In genomic region chr15:79680721-79681120, GRCh38 we compare ENCODE assay signal across 1 cellular context.
TF ChIP-seq lines count a peak whose summit lies in the region.

No MANE protein-coding gene starts in this region.

TF ChIP-seq in GM23338, 12 proteins besides CTCF, POLR2A, EP300 and RAD21 (continued from another document):
- TF ChIP-seq, protein P1, sequence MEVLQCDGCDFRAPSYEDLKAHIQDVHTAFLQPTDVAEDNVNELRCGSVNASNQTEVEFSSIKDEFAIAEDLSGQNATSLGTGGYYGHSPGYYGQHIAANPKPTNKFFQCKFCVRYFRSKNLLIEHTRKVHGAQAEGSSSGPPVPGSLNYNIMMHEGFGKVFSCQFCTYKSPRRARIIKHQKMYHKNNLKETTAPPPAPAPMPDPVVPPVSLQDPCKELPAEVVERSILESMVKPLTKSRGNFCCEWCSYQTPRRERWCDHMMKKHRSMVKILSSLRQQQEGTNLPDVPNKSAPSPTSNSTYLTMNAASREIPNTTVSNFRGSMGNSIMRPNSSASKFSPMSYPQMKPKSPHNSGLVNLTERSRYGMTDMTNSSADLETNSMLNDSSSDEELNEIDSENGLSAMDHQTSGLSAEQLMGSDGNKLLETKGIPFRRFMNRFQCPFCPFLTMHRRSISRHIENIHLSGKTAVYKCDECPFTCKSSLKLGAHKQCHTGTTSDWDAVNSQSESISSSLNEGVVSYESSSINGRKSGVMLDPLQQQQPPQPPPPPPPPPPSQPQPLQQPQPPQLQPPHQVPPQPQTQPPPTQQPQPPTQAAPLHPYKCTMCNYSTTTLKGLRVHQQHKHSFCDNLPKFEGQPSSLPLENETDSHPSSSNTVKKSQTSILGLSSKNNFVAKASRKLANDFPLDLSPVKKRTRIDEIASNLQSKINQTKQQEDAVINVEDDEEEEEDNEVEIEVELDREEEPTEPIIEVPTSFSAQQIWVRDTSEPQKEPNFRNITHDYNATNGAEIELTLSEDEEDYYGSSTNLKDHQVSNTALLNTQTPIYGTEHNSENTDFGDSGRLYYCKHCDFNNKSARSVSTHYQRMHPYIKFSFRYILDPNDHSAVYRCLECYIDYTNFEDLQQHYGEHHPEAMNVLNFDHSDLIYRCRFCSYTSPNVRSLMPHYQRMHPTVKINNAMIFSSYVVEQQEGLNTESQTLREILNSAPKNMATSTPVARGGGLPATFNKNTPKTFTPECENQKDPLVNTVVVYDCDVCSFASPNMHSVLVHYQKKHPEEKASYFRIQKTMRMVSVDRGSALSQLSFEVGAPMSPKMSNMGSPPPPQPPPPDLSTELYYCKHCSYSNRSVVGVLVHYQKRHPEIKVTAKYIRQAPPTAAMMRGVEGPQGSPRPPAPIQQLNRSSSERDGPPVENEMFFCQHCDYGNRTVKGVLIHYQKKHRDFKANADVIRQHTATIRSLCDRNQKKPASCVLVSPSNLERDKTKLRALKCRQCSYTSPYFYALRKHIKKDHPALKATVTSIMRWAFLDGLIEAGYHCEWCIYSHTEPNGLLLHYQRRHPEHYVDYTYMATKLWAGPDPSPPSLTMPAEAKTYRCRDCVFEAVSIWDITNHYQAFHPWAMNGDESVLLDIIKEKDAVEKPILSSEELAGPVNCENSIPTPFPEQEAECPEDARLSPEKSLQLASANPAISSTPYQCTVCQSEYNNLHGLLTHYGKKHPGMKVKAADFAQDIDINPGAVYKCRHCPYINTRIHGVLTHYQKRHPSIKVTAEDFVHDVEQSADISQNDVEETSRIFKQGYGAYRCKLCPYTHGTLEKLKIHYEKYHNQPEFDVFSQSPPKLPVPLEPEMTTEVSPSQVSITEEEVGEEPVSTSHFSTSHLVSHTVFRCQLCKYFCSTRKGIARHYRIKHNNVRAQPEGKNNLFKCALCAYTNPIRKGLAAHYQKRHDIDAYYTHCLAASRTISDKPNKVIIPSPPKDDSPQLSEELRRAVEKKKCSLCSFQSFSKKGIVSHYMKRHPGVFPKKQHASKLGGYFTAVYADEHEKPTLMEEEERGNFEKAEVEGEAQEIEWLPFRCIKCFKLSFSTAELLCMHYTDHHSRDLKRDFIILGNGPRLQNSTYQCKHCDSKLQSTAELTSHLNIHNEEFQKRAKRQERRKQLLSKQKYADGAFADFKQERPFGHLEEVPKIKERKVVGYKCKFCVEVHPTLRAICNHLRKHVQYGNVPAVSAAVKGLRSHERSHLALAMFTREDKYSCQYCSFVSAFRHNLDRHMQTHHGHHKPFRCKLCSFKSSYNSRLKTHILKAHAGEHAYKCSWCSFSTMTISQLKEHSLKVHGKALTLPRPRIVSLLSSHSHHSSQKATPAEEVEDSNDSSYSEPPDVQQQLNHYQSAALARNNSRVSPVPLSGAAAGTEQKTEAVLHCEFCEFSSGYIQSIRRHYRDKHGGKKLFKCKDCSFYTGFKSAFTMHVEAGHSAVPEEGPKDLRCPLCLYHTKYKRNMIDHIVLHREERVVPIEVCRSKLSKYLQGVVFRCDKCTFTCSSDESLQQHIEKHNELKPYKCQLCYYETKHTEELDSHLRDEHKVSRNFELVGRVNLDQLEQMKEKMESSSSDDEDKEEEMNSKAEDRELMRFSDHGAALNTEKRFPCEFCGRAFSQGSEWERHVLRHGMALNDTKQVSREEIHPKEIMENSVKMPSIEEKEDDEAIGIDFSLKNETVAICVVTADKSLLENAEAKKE (CRISPR knock-in tag; IDR thresholded peaks at IDR 0.05): no peak
- TF ChIP-seq NANOG (IDR thresholded peaks at IDR 0.05; ENCODE audit: borderline replicate concordance) (no peak), EZH2phosphoT487 (IDR thresholded peaks at IDR 0.05; ENCODE audit: unreplicated experiment) (no peak), JUNB (IDR thresholded peaks at IDR 0.05; ENCODE audit: unreplicated experiment) (no peak), EZH2 (IDR thresholded peaks at IDR 0.05; ENCODE audit: low read depth, unreplicated experiment) (no peak), CREB1 (CRISPR knock-in tag; IDR thresholded peaks at IDR 0.05; ENCODE audit: low read depth) (no peak), STAT1 (IDR thresholded peaks at IDR 0.05; ENCODE audit: unreplicated experiment) (no peak)
- TF ChIP-seq, protein P2, sequence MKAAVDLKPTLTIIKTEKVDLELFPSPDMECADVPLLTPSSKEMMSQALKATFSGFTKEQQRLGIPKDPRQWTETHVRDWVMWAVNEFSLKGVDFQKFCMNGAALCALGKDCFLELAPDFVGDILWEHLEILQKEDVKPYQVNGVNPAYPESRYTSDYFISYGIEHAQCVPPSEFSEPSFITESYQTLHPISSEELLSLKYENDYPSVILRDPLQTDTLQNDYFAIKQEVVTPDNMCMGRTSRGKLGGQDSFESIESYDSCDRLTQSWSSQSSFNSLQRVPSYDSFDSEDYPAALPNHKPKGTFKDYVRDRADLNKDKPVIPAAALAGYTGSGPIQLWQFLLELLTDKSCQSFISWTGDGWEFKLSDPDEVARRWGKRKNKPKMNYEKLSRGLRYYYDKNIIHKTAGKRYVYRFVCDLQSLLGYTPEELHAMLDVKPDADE (IDR thresholded peaks at IDR 0.05): no peak
